In genomic region chr19:53545271-53546065, GRCh38 we compare ENCODE assay signal across 9 cellular contexts. TPM values are rescaled to one million over a fixed set of nuclear protein-coding genes. Genes with fewer than 3 reads are reported as not detected.
DNase-seq lines count a peak whose midpoint lies in the region; ATAC-seq and TF ChIP-seq lines count a peak whose summit lies in the region.
"Had no signal": no experiment of that assay in that cellular context is flagged by ENCODE, and none has a peak within 500 bp of the region (broad histone marks: within the 10 kb centered on the region; RNA-seq: fewer than 3 reads in every experiment).

No MANE protein-coding gene starts in this region.

- TF ChIP-seq CTCF in foreskin keratinocyte (conservative IDR thresholded peaks at IDR 0.05) (no peak), smooth muscle cell (IDR thresholded peaks at IDR 0.05; ENCODE audit: borderline replicate concordance, insufficient read depth, poor library complexity, severe bottlenecking) (no peak), WERI-Rb-1 (IDR thresholded peaks at IDR 0.05; ENCODE audit: low read depth, low read length) (no peak), ovary (IDR thresholded peaks at IDR 0.05) (no peak)

- H3K27ac ChIP-seq in GM23248 (peak overlapping the region; percentile 91), foreskin keratinocyte (peak overlapping the region; percentile 65), smooth muscle cell (ENCODE audit: low read depth) (peak overlapping the region; percentile 90), WERI-Rb-1 (no peak overlapping the region), ovary (no peak overlapping the region)

- 60 to 62% methylated on average over 25 of the region's 25 CpGs for WGBS in GM23248 (ENCODE audit: low coverage in 1 of 2, low lambda C conversion rate in 2 of 2, missing lambda C conversion rate in 2 of 2), 2 experiments
- 70% methylated on average over 25 of the region's 25 CpGs for WGBS in smooth muscle cell (ENCODE audit: low lambda C conversion rate)
- 86 to 88% (median 87%) methylated on average over 24 to 25 of the region's 25 CpGs for WGBS in ovary, 3 donors

- in situ Hi-C loops in GM23248 (cut with MboI), result no loop called here

- H3K4me3 ChIP-seq in GM23248, result no peak overlapping the region
- no peak overlapping the region for H3K4me3 ChIP-seq in smooth muscle cell
- H3K4me3 ChIP-seq in WERI-Rb-1 (ENCODE audit: low read depth, low read length), result no peak overlapping the region
- no peak overlapping the region for H3K4me3 ChIP-seq in ovary

- H3K9ac ChIP-seq in GM23248 (peak overlapping the region; percentile 63), smooth muscle cell (ENCODE audit: low read depth) (peak overlapping the region; percentile 28)

- H2AFZ ChIP-seq in GM23248, result peak overlapping the region; percentile 50
- H2AFZ ChIP-seq in smooth muscle cell (ENCODE audit: low read depth), result no peak overlapping the region

- H3K4me2 ChIP-seq in GM23248 (ENCODE audit: unreplicated experiment) (peak overlapping the region; percentile 26), smooth muscle cell (peak overlapping the region; percentile 34)

- peak; percentile 83 for ATAC-seq in foreskin keratinocyte

- H3K9me3 ChIP-seq in GM23248 (ENCODE audit: low read depth) (no peaks in the 10 kb centered on the region), smooth muscle cell (replicated peaks; ENCODE audit: low read depth) (no peaks in the 10 kb centered on the region), WERI-Rb-1 (ENCODE audit: severe bottlenecking) (no peaks in the 10 kb centered on the region), ovary (no peaks in the 10 kb centered on the region)

- H3K79me2 ChIP-seq in GM23248 (ENCODE audit: insufficient read depth) (peaks cover 46% of the 10 kb centered on the region), smooth muscle cell (ENCODE audit: low read depth) (peaks cover 3% of the 10 kb centered on the region)

- TF ChIP-seq POLR2A in ovary (IDR thresholded peaks at IDR 0.05), result no peak

- H3K36me3 ChIP-seq in GM23248 (ENCODE audit: low read depth) (no peaks in the 10 kb centered on the region), smooth muscle cell (ENCODE audit: low read depth) (no peaks in the 10 kb centered on the region), WERI-Rb-1 (peaks cover 1% of the 10 kb centered on the region; the same call in 1 of the 2 replicates), ovary (no peaks in the 10 kb centered on the region)

- no peak for TF ChIP-seq EP300 in ovary (IDR thresholded peaks at IDR 0.05)

- H4K20me1 ChIP-seq in GM23248 (ENCODE audit: insufficient read depth) (no peaks in the 10 kb centered on the region), smooth muscle cell (ENCODE audit: low read depth) (no peaks in the 10 kb centered on the region)

- H3K4me1 ChIP-seq in GM23248 (ENCODE audit: insufficient read depth) (peaks cover 43% of the 10 kb centered on the region), foreskin keratinocyte (peaks cover 5% of the 10 kb centered on the region), smooth muscle cell (ENCODE audit: low read depth) (no peaks in the 10 kb centered on the region), ovary (ENCODE audit: insufficient read depth) (no peaks in the 10 kb centered on the region)

- intact Hi-C loops in ovary (cut with DNase I), result no loop called here

- H3K27me3 ChIP-seq in GM23248 (replicated peaks; ENCODE audit: insufficient read depth) (no peaks in the 10 kb centered on the region), foreskin keratinocyte (no peaks in the 10 kb centered on the region), smooth muscle cell (ENCODE audit: low read depth) (no peaks in the 10 kb centered on the region), WERI-Rb-1 (ENCODE audit: insufficient read depth, low read depth, severe bottlenecking) (no peaks in the 10 kb centered on the region), ovary (no peaks in the 10 kb centered on the region)

- H3F3A ChIP-seq in GM23248 (ENCODE audit: insufficient read depth) (peaks cover 46% of the 10 kb centered on the region), smooth muscle cell (ENCODE audit: low read depth) (no peaks in the 10 kb centered on the region)

- peak; percentile 93 for DNase-seq in GM23248
- peak; percentile 36 for DNase-seq in RPMI7951 (ENCODE audit: low read depth)
- peak; percentile 67 to 87 for DNase-seq in foreskin keratinocyte
- DNase-seq in smooth muscle cell (lab: John Stamatoyannopoulos, UW; ENCODE audit: unreplicated experiment), result no peak
- DNase-seq in WERI-Rb-1, result no peak
- DNase-seq in ovary, result no peak
- no peak for DNase-seq in NCI-H1417 (lab: John Stamatoyannopoulos, UW)
- DNase-seq: activated CD4-positive, alpha-beta T cell treated with anti-CD3 and anti-CD28 coated beads for 1 hour; NCI-H1105 had no signal

- H3K9me2 ChIP-seq in GM23248 (ENCODE audit: insufficient read depth), result no peaks in the 10 kb centered on the region

RNA-seq across cellular contexts. Expression of gene ZNF331, which starts 7.5 kb away (rescaled TPM):
- total RNA-seq in GM23248 (2014; rRNA removed; shearing (Covaris generic)), result 12.0 and 13.9 TPM in 2 replicates
- 15.7 and 17.0 TPM in 2 replicates for polyA plus RNA-seq in GM23248 (2016; fragmentation: Nextera tagmentation; extraction: Ambion mirVana)
- total RNA-seq in RPMI7951 (2014; rRNA removed; shearing (Covaris generic)), result 7.8 and 9.4 TPM in 2 replicates
- 6.1 and 8.6 TPM in 2 replicates for total RNA-seq in foreskin keratinocyte
- polyA plus RNA-seq in foreskin keratinocyte, result 2.3 and 2.6 TPM in 2 replicates
- total RNA-seq in smooth muscle cell, result 9.1 and 12.1 TPM in 2 replicates
- 9.7 and 11.4 TPM in 2 replicates for polyA plus RNA-seq in smooth muscle cell
- 100 to 1,000 TPM in 5 of 7 donors, 10 to 100 TPM in 2; 52.0 to 365 (median 150) TPM for total RNA-seq in ovary
- 10 to 100 TPM; 23.7 to 24.6 TPM for polyA plus RNA-seq in ovary

Comparison
In these comparisons a context has a peak if more than half of its experiments do, and no peak if none do; other contexts are left out.
1. DNase-seq: peak in GM23248 (single experiment), RPMI7951 (single experiment) and foreskin keratinocyte (2 of 2); none in smooth muscle cell (single experiment), WERI-Rb-1 (single experiment), ovary (0 of 5) and NCI-H1417 (0 of 3).
2. H3K27ac ChIP-seq: peak in GM23248 (single experiment), foreskin keratinocyte (single experiment) and smooth muscle cell (single experiment); none in WERI-Rb-1 (single experiment) and ovary (0 of 2).